Comparison of ENCODE assay signal across 10 cellular contexts in genomic region chr6:30206799-30207618, GRCh38. TPM values are rescaled to one million over a fixed set of nuclear protein-coding genes. Genes with fewer than 3 reads are reported as not detected.
A peak's percentile ranks its signal among the peaks of the same experiment; 100 is the strongest.
DNase-seq lines count a peak whose midpoint lies in the region; ATAC-seq and TF ChIP-seq lines count a peak whose summit lies in the region.
"Had no signal": no experiment of that assay in that cellular context is flagged by ENCODE, and none has a peak within 500 bp of the region (broad histone marks: within the 10 kb centered on the region; RNA-seq: fewer than 3 reads in every experiment).

No MANE protein-coding gene starts in this region.

- H3K27me3 ChIP-seq in BLaER1 treated with 17β-estradiol and CSF1 and Interleukin-3, amounts not matched to agents 10 nM and 100 nM = no peaks in the 10 kb centered on the region
- no peaks in the 10 kb centered on the region for H3K27me3 ChIP-seq in fibroblast of lung (ENCODE audit: control insufficient read depth, insufficient read depth, low read length)

- H4K20me1 ChIP-seq in BLaER1 treated with 17β-estradiol and CSF1 and Interleukin-3, amounts not matched to agents 10 nM and 100 nM = peaks cover 56 to 100% (median 90%) of the 10 kb centered on the region in 11 experiments
- H4K20me1 ChIP-seq in fibroblast of lung (ENCODE audit: control insufficient read depth, extremely low read depth, insufficient read depth, low read length) = no peaks in the 10 kb centered on the region

- no peak for TF ChIP-seq CTCF in fibroblast of lung (conservative IDR thresholded peaks at IDR 0.05 in 1 of 2, IDR thresholded peaks at IDR 0.05 in 1 of 2; ENCODE audit: low read depth in 1 of 2, low read length in 2 of 2)
- TF ChIP-seq CTCF in natural killer cell (IDR thresholded peaks at IDR 0.05) = no peak

- H3K4me1 ChIP-seq in BLaER1 treated with 17β-estradiol and CSF1 and Interleukin-3, amounts not matched to agents 10 nM and 100 nM = peaks cover 68 to 100% (median 87%) of the 10 kb centered on the region in 10 experiments
- H3K4me1 ChIP-seq in fibroblast of lung (ENCODE audit: control insufficient read depth, extremely low read depth, insufficient read depth, low read length) = peaks cover 13% of the 10 kb centered on the region

- H3K9me3 Mint-ChIP-seq in natural killer cell = no peaks in the 10 kb centered on the region

- no peaks in the 10 kb centered on the region for H3K27me3 Mint-ChIP-seq in natural killer cell (ENCODE audit: low read depth in 2 of 2)

- H2AFZ ChIP-seq in fibroblast of lung (ENCODE audit: low read length) = no peak overlapping the region

- peak overlapping the region; percentile 46 to 62 for H3K27ac Mint-ChIP-seq in natural killer cell

- peaks cover 80 to 85% of the 10 kb centered on the region in 2 donors for H3K4me1 Mint-ChIP-seq in natural killer cell

- peak overlapping the region; percentile 76 to 90 (median 88) for H3K4me2 ChIP-seq in BLaER1 treated with 17β-estradiol and CSF1 and Interleukin-3, amounts not matched to agents 10 nM and 100 nM
- peak overlapping the region; percentile 1 for H3K4me2 ChIP-seq in fibroblast of lung (ENCODE audit: extremely low read depth, insufficient read depth, low read length)

- no peak overlapping the region for H3K4me3 Mint-ChIP-seq in natural killer cell

- no peaks in the 10 kb centered on the region for H3K36me3 Mint-ChIP-seq in natural killer cell

- intact Hi-C loops in natural killer cell (cut with micrococcal nuclease) = no loop called here

- peaks cover 38% of the 10 kb centered on the region for H3K79me2 ChIP-seq in fibroblast of lung (ENCODE audit: control insufficient read depth, insufficient read depth, low read length)

- H3K9ac ChIP-seq in BLaER1 treated with 17β-estradiol and CSF1 and Interleukin-3, amounts not matched to agents 10 nM and 100 nM = peak overlapping the region in 10 of 11 experiments; percentile 0 to 54 (median 26); a peak in 15 of 22 replicates
- no peak overlapping the region for H3K9ac ChIP-seq in fibroblast of lung (ENCODE audit: insufficient read depth, low read length)

- DNase-seq in RPMI7951 (ENCODE audit: low read depth) (peak; percentile 19), fibroblast of lung (ENCODE audit: low read depth in 2 of 2) (peak; percentile 25 to 31), natural killer cell (no peak), DMS153 treated with DMSO at 0.1 percent for 48 hours (lab: John Stamatoyannopoulos, UW; ENCODE audit: unreplicated experiment) (no peak), NAMALWA (ENCODE audit: low spot score) (no peak), NOMO-1 (lab: John Stamatoyannopoulos, UW; ENCODE audit: unreplicated experiment in 2 of 2) (no peak)
- DNase-seq: DMS53 had no signal

- H3K9me3 ChIP-seq in BLaER1 treated with 17β-estradiol and CSF1 and Interleukin-3, amounts not matched to agents 10 nM and 100 nM (replicated peaks in 1 of 11) = no peaks in the 10 kb centered on the region
- H3K9me3 ChIP-seq in fibroblast of lung (ENCODE audit: control insufficient read depth, insufficient read depth, low read depth, low read length) = no peaks in the 10 kb centered on the region

- H3K27ac ChIP-seq in BLaER1 treated with 17β-estradiol and CSF1 and Interleukin-3, amounts not matched to agents 10 nM and 100 nM = peak overlapping the region in 9 of 11 experiments; percentile 13 to 62 (median 46); a peak in 17 of 22 replicates
- no peak overlapping the region for H3K27ac ChIP-seq in fibroblast of lung (ENCODE audit: insufficient read depth, low read length)

- ATAC-seq in natural killer cell = no peak
- no peak for ATAC-seq in HG02642 (IDR thresholded peaks at IDR 0.05; ENCODE audit: poor library complexity, unreplicated experiment)

- H3K4me3 ChIP-seq in BLaER1 treated with 17β-estradiol and CSF1 and Interleukin-3, amounts not matched to agents 10 nM and 100 nM = peak overlapping the region in 2 of 10 experiments; percentile 15 to 40; a peak in 2 of 20 replicates
- H3K4me3 ChIP-seq in fibroblast of lung (replicated peaks in 1 of 4; ENCODE audit: control extremely low read depth in 1 of 4, insufficient read depth in 1 of 4, low read depth in 3 of 4, low read length in 4 of 4) = no peak overlapping the region

- H3K36me3 ChIP-seq in BLaER1 treated with 17β-estradiol and CSF1 and Interleukin-3, amounts not matched to agents 10 nM and 100 nM = peaks cover 0 to 54% (median 17%) of the 10 kb centered on the region in 11 experiments; a peak in 14 of 22 replicates
- no peaks in the 10 kb centered on the region for H3K36me3 ChIP-seq in fibroblast of lung (ENCODE audit: control insufficient read depth, insufficient read depth, low read length)

RNA-seq across cellular contexts. Expression of gene TRIM26, which starts 6.2 kb away (rescaled TPM):
- total RNA-seq in RPMI7951 (2014; rRNA removed; shearing (Covaris generic)) = 32.3 and 36.4 TPM in 2 replicates
- 20.5 and 22.5 TPM in 2 replicates for total RNA-seq in fibroblast of lung
- 18.8 and 26.0 TPM in 2 replicates for polyA plus RNA-seq in fibroblast of lung
- 23.6 and 28.7 TPM in 2 replicates for polyA plus RNA-seq in fibroblast of lung (2012)
- 53.6 and 61.8 TPM in 2 replicates for polyA minus RNA-seq in fibroblast of lung (ENCODE audit: low replicate concordance)
- 10 to 100 TPM; 69.3 to 73.7 (median 71.6) TPM for total RNA-seq in natural killer cell

RNA-seq across cellular contexts. Expression of gene TRIM15, which starts 43.7 kb away (rescaled TPM):
- not detected in 2 replicates for total RNA-seq in RPMI7951 (2014; rRNA removed; shearing (Covaris generic))
- total RNA-seq in fibroblast of lung (not detected in 2 replicates), natural killer cell (not detected)
- polyA plus RNA-seq in fibroblast of lung = not detected in 2 replicates
- not detected in 2 replicates for polyA plus RNA-seq in fibroblast of lung (2012)
- not detected in 2 replicates for polyA minus RNA-seq in fibroblast of lung (ENCODE audit: low replicate concordance)
- total RNA-seq: NCI-H460 had no signal

RNA-seq across cellular contexts. Expression of gene TRIM10, which starts 46.0 kb away (rescaled TPM):
- total RNA-seq in RPMI7951 (2014; rRNA removed; shearing (Covaris generic)) = not detected in 2 replicates
- not detected in 2 replicates for total RNA-seq in fibroblast of lung
- polyA plus RNA-seq in fibroblast of lung = not detected in 2 replicates
- polyA plus RNA-seq in fibroblast of lung (2012) = not detected in 2 replicates
- polyA minus RNA-seq in fibroblast of lung (ENCODE audit: low replicate concordance) = not detected in 2 replicates
- not detected for total RNA-seq in natural killer cell
- total RNA-seq: NCI-H460 had no signal

Comparison
In these comparisons a context has a peak if more than half of its experiments do, and no peak if none do; other contexts are left out.
1. DNase-seq: peak in RPMI7951 (single experiment) and fibroblast of lung (2 of 2); none in natural killer cell (single experiment), DMS153 treated with DMSO at 0.1 percent for 48 hours (single experiment), NAMALWA (single experiment) and NOMO-1 (0 of 2).